ENCODE assay signal across 1 cellular context in genomic region chr7:40711706-40712105, GRCh38.
TF ChIP-seq lines count a peak whose summit lies in the region.

No MANE protein-coding gene starts in this region.

TF ChIP-seq in IMR-90, 13 proteins besides CTCF, POLR2A, EP300 and RAD21:
- no peak for TF ChIP-seq MXI1 (IDR thresholded peaks at IDR 0.05; ENCODE audit: borderline replicate concordance, low read depth, low read length)
- TF ChIP-seq BHLHE40 (IDR thresholded peaks at IDR 0.05; ENCODE audit: low read depth, low read length): no peak
